8 cellular contexts compared by ENCODE assay signal in genomic region chr22:20569059-20570058, GRCh38.
DNase-seq lines count a peak whose midpoint lies in the region; ATAC-seq, FAIRE-seq and TF ChIP-seq lines count a peak whose summit lies in the region.

No MANE protein-coding gene starts in this region.

- H3K36me3 Mint-ChIP-seq in H9 (ENCODE audit: insufficient read depth in 1 of 3, low read depth in 3 of 3), result peaks cover 35 to 86% (median 73%) of the 10 kb centered on the region in 3 experiments; a peak in 6 of 7 replicates

- no peaks in the 10 kb centered on the region for H4K20me1 ChIP-seq in H9 (ENCODE audit: control insufficient read depth, insufficient read depth, insufficient read length)

- H3K18ac ChIP-seq in H9 (ENCODE audit: insufficient read length, low read depth, low read length), result no peak overlapping the region

- peak; percentile 83 for ATAC-seq in stimulated activated naive CD8-positive, alpha-beta T cell treated with anti-CD3 and anti-CD28 coated beads, Interleukin-15, Interleukin-2, amounts not matched to agents 100 U/mL and 50 U/mL, for 24 hours

- no peak overlapping the region for H3K4me3 Mint-ChIP-seq in H9

- H3K4me1 ChIP-seq in H9 (ENCODE audit: insufficient read depth, low read length), result no peaks in the 10 kb centered on the region

- H3K23me2 ChIP-seq in H9 (ENCODE audit: insufficient read length, low read depth, low read length, poor library complexity, severe bottlenecking), result no peaks in the 10 kb centered on the region

- H2BK15ac ChIP-seq in H9 (ENCODE audit: low read depth, low read length), result no peak overlapping the region

- no peak overlapping the region for H3K56ac ChIP-seq in H9 (ENCODE audit: insufficient read length, low read depth, low read length)

- no peak overlapping the region for H2AK5ac ChIP-seq in H9 (ENCODE audit: insufficient read length, low read length)

- no peak overlapping the region for H3T11ph ChIP-seq in H9 (ENCODE audit: low read length)

- H3K4me1 Mint-ChIP-seq in H9, result no peaks in the 10 kb centered on the region

- no peaks in the 10 kb centered on the region for H3K27me3 ChIP-seq in H9 (ENCODE audit: insufficient read depth, low read length)

- no peak overlapping the region for H3K4ac ChIP-seq in H9 (ENCODE audit: low read depth, low read length)

- H3K79me2 ChIP-seq in H9 (ENCODE audit: insufficient read depth, low read length), result no peaks in the 10 kb centered on the region

- no peak overlapping the region for H4K91ac ChIP-seq in H9 (ENCODE audit: insufficient read length, low read depth, low read length)

- H2AFZ ChIP-seq in H9 (ENCODE audit: low read length), result no peak overlapping the region

- no peak overlapping the region for H2BK12ac ChIP-seq in H9 (ENCODE audit: insufficient read length, low read depth, low read length)

- H2BK20ac ChIP-seq in H9 (ENCODE audit: low read depth, low read length, poor library complexity, severe bottlenecking), result no peak overlapping the region

- no CpG with 5 or more reads among the region's 20 CpGs for WGBS in H9 (ENCODE audit: extremely low coverage, insufficient read length, low lambda C conversion rate)

- peak overlapping the region in 1 of 3 experiments; percentile 53; a peak in 2 of 7 replicates for H3K27ac Mint-ChIP-seq in H9

- no peak overlapping the region for H3K27ac ChIP-seq in H9 (ENCODE audit: insufficient read length, low read depth, low read length)

- H4K5ac ChIP-seq in H9 (ENCODE audit: insufficient read length, low read depth, low read length), result no peak overlapping the region

- DNase-seq in H54 (ENCODE audit: insufficient read length, low spot score) (peak; percentile 87), mucosa of gallbladder (ENCODE audit: low spot score) (peak; percentile 88), NCI-H446 treated with DMSO at 0.1 percent for 48 hours (lab: John Stamatoyannopoulos, UW) (no peak), H9 (no peak), SK-N-DZ (ENCODE audit: low spot score) (no peak)
- peak; percentile 43 for DNase-seq in activated CD4-positive, CD25-positive, alpha-beta regulatory T cell treated with anti-CD3 and anti-CD28 coated beads, Interleukin-2, amount 50 U/mL, for 16 hours (ENCODE audit: low read depth, low spot score)
- DNase-seq in central memory CD4-positive, alpha-beta T cell, result peak; percentile 94
- DNase-seq in stimulated activated naive CD8-positive, alpha-beta T cell treated with anti-CD3 and anti-CD28 coated beads, Interleukin-15, Interleukin-2, amounts not matched to agents 100 U/mL and 50 U/mL, for 24 hours, result peak; percentile 75

- H3K9ac ChIP-seq in H9 (ENCODE audit: extremely low read depth, insufficient read length, low read length), result no peak overlapping the region

- H3K4me2 ChIP-seq in H9 (ENCODE audit: insufficient read depth, insufficient read length, low read length), result no peak overlapping the region

- no peaks in the 10 kb centered on the region for H3K9me3 ChIP-seq in H9 (ENCODE audit: control insufficient read depth, low read depth, low read length)

- TF ChIP-seq POLR2A in H54 (IDR thresholded peaks at IDR 0.05; ENCODE audit: low read depth, low read length), result no peak

- H3K14ac ChIP-seq in H9 (ENCODE audit: insufficient read depth, low read length), result no peak overlapping the region

- no peaks in the 10 kb centered on the region for H3K79me1 ChIP-seq in H9 (ENCODE audit: insufficient read depth, low read depth, low read length, poor library complexity, severe bottlenecking)

- no peak for TF ChIP-seq CTCF in H9 (conservative IDR thresholded peaks at IDR 0.05)

- H3K23ac ChIP-seq in H9 (ENCODE audit: insufficient read length, low read depth, low read length), result no peak overlapping the region

- FAIRE-seq in H54 (lab: Jason Lieb, UNC), result peak; percentile 41

- no peaks in the 10 kb centered on the region for H3K9me3 Mint-ChIP-seq in H9

- H3K27me3 Mint-ChIP-seq in H9 (ENCODE audit: low read depth), result no peaks in the 10 kb centered on the region

- H2BK120ac ChIP-seq in H9 (ENCODE audit: low read depth, low read length, poor library complexity, severe bottlenecking), result no peak overlapping the region

- no peak overlapping the region for H4K8ac ChIP-seq in H9 (replicated peaks; ENCODE audit: insufficient read length, low read depth, low read length)

- no peak overlapping the region for H2BK5ac ChIP-seq in H9 (ENCODE audit: insufficient read length, low read length)

Comparison
In these comparisons a context has a peak if more than half of its experiments do, and no peak if none do; other contexts are left out.
1. DNase-seq: peak in H54 (single experiment), activated CD4-positive, CD25-positive, alpha-beta regulatory T cell treated with anti-CD3 and anti-CD28 coated beads, Interleukin-2, amount 50 U/mL, for 16 hours (single experiment), central memory CD4-positive, alpha-beta T cell (single experiment), mucosa of gallbladder (single experiment) and stimulated activated naive CD8-positive, alpha-beta T cell treated with anti-CD3 and anti-CD28 coated beads, Interleukin-15, Interleukin-2, amounts not matched to agents 100 U/mL and 50 U/mL, for 24 hours (single experiment); none in NCI-H446 treated with DMSO at 0.1 percent for 48 hours (single experiment), H9 (single experiment) and SK-N-DZ (single experiment).